In the genomic region with DNA sequence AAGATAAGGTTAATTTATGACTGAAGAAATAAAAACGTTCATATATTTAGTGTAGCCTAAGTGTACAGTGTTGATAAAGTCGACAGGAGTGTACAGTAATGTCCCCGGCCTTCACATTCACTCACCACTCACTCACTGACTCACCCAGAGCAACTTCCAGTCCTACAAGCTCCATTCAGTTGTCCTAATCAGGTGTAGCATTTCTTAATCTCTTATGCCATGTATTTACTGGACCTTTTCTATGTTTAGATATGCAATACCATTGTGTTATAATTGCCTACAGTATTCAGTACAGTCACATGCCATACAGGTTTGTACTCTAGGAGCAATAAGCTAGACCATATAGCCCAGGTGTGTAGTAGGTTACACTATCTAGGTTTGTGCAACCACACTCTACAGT, we compare ENCODE assay signal across 26 cellular contexts.
"Had no signal": no experiment of that assay in that cellular context is flagged by ENCODE, and none has a peak within 500 bp of the region (broad histone marks: within the 10 kb centered on the region; RNA-seq: fewer than 3 reads in every experiment).

No MANE protein-coding gene starts in this region.

- FAIRE-seq: endometrium, islet of Langerhans, keratinocyte had no signal

- H3K4me3 Mint-ChIP-seq: dendritic cell treated with granulocyte-macrophage colony-stimulating factor and Interleukin-4, amounts not matched to agents 40 ng/mL and 50 ng/mL, for 4 days; effector memory CD8-positive, alpha-beta T cell; endodermal cell; mesothelial cell of epicardium; naive B cell; naive thymus-derived CD8-positive, alpha-beta T cell had no signal

- H3K4me3 ChIP-seq: colonic mucosa, esophagus squamous epithelium, gastrocnemius medialis, heart right ventricle, left lung, lower lobe of right lung, mucosa of descending colon had no signal

- H3K27ac ChIP-seq: colonic mucosa, esophagus squamous epithelium, gastrocnemius medialis, left lung, lower lobe of right lung had no signal

- H3K4me1 Mint-ChIP-seq: mesothelial cell of epicardium; naive thymus-derived CD8-positive, alpha-beta T cell had no signal

- H3K27me3 ChIP-seq: colonic mucosa, esophagus squamous epithelium, gastrocnemius medialis, heart right ventricle, left lung had no signal

- DNase-seq: colonic mucosa; cortex of kidney; effector CD8-positive, alpha-beta T cell; effector memory CD8-positive, alpha-beta T cell; endodermal cell; esophagus squamous epithelium; foreskin fibroblast; foreskin melanocyte; gastrocnemius medialis; glutamatergic neuron; head of caudate nucleus; heart right ventricle; hippocampal formation; left cardiac atrium; left lung; left ventricle myocardium superior; lower lobe of right lung; mesenchymal stem cell; mucosa of descending colon; naive B cell; naive thymus-derived CD8-positive, alpha-beta T cell had no signal

- H3K27ac Mint-ChIP-seq: dendritic cell treated with granulocyte-macrophage colony-stimulating factor and Interleukin-4, amounts not matched to agents 40 ng/mL and 50 ng/mL, for 4 days; effector memory CD8-positive, alpha-beta T cell; endodermal cell; mesothelial cell of epicardium; naive thymus-derived CD8-positive, alpha-beta T cell had no signal

- ATAC-seq: effector memory CD8-positive, alpha-beta T cell; gastrocnemius medialis; left cardiac atrium; left lung; left ventricle myocardium superior; lower lobe of right lung; mucosa of descending colon; naive thymus-derived CD8-positive, alpha-beta T cell had no signal

- H3K36me3 Mint-ChIP-seq: mesothelial cell of epicardium; naive B cell; naive thymus-derived CD8-positive, alpha-beta T cell had no signal

- H3K4me1 ChIP-seq: colonic mucosa, left lung, lower lobe of right lung had no signal

- H3K9me3 Mint-ChIP-seq: dendritic cell treated with granulocyte-macrophage colony-stimulating factor and Interleukin-4, amounts not matched to agents 40 ng/mL and 50 ng/mL, for 4 days; endodermal cell; mesothelial cell of epicardium; naive B cell; naive thymus-derived CD8-positive, alpha-beta T cell had no signal

- H3K9me3 ChIP-seq: colonic mucosa, esophagus squamous epithelium, gastrocnemius medialis, heart right ventricle, left lung, lower lobe of right lung, mucosa of descending colon had no signal

- H3K36me3 ChIP-seq: colonic mucosa, esophagus squamous epithelium, gastrocnemius medialis, heart right ventricle, left lung, lower lobe of right lung had no signal

- H3K27me3 Mint-ChIP-seq: dendritic cell treated with granulocyte-macrophage colony-stimulating factor and Interleukin-4, amounts not matched to agents 40 ng/mL and 50 ng/mL, for 4 days; effector memory CD8-positive, alpha-beta T cell; naive B cell; naive thymus-derived CD8-positive, alpha-beta T cell had no signal
